34 cellular contexts compared by ENCODE assay signal in the genomic region with DNA sequence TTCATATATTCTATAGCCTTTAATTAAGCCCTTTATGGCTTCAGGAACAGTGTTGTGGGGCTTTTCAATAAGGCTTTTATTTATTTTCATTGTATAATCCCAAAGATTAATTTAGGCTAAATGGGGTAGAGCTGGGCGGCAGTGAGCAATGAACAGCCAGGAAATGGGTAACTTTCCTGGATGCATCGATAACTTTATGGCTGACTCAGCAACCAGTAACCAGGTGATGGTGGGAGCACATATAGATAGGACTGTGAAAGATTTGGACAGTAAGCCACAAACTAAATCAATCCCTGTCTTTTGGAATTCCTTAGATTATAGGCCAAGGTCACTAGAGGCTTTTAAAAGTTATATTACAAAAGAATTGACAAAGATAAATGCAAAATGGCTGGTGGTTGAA.
DNase-seq lines count a peak whose midpoint lies in the region; ATAC-seq, FAIRE-seq and TF ChIP-seq lines count a peak whose summit lies in the region.
"Had no signal": no experiment of that assay in that cellular context is flagged by ENCODE, and none has a peak within 500 bp of the region (broad histone marks: within the 10 kb centered on the region; RNA-seq: fewer than 3 reads in every experiment).

No MANE protein-coding gene starts in this region.

- H3K36me3 ChIP-seq in HepG2 (replicated peaks in 1 of 2; ENCODE audit: control insufficient read depth in 1 of 2, insufficient read depth in 2 of 2, low read length in 2 of 2) (no peaks in the 10 kb centered on the region), right lobe of liver (no peaks in the 10 kb centered on the region), IMR-90 (ENCODE audit: control insufficient read depth, insufficient read depth, low read length) (no peaks in the 10 kb centered on the region), K562 (ENCODE audit: control insufficient read depth, insufficient read depth, low read length) (no peaks in the 10 kb centered on the region), H7 (replicated peaks; ENCODE audit: control insufficient read depth, insufficient read depth, low read length) (no peaks in the 10 kb centered on the region)
- H3K36me3 ChIP-seq: BE2C; BLaER1; BLaER1 treated with 17β-estradiol and CSF1 and Interleukin-3, amounts not matched to agents 10 nM and 100 nM had no signal

- no peak overlapping the region for H4K5ac ChIP-seq in IMR-90 (ENCODE audit: low read depth, low read length)

- H2BK15ac ChIP-seq in IMR-90 (ENCODE audit: low read depth, low read length) = no peak overlapping the region

- H3K4me1 ChIP-seq in HepG2 (ENCODE audit: insufficient read depth, low read length) (no peaks in the 10 kb centered on the region), right lobe of liver (no peaks in the 10 kb centered on the region), A549 (no peaks in the 10 kb centered on the region), IMR-90 (ENCODE audit: control insufficient read depth, insufficient read depth, low read length) (no peaks in the 10 kb centered on the region), K562 (replicated peaks in 1 of 2; ENCODE audit: control insufficient read depth in 2 of 2, insufficient read depth in 2 of 2, low read length in 2 of 2) (no peaks in the 10 kb centered on the region)
- H3K4me1 ChIP-seq: BE2C; BLaER1; BLaER1 treated with 17β-estradiol and CSF1 and Interleukin-3, amounts not matched to agents 10 nM and 100 nM; Caco-2 had no signal

- H4K8ac ChIP-seq in IMR-90 (ENCODE audit: low read depth in 2 of 2, low read length in 2 of 2) = no peak overlapping the region

- H2AK9ac ChIP-seq in IMR-90 (replicated peaks; ENCODE audit: low read depth, low read length, poor library complexity) = no peak overlapping the region

- H3K79me2 ChIP-seq in HepG2 (ENCODE audit: insufficient read depth, low read length) (no peaks in the 10 kb centered on the region), K562 (ENCODE audit: control insufficient read depth, insufficient read depth, low read length) (no peaks in the 10 kb centered on the region)

- no peak overlapping the region for H3K23ac ChIP-seq in IMR-90 (ENCODE audit: low read depth, low read length)

- no peak for DNase-seq in HepG2 (ENCODE audit: low spot score)
- no peak for DNase-seq in right lobe of liver
- no peak for DNase-seq in A549 (ENCODE audit: low read depth in 1 of 2, low spot score in 1 of 2)
- DNase-seq in IMR-90 = no peak
- DNase-seq in K562 (ENCODE audit: extremely low read depth in 1 of 4, low spot score in 3 of 4) = no peak
- no peak for DNase-seq in frontal cortex (ENCODE audit: low spot score in 2 of 2)
- no peak for DNase-seq in HuH-7.5 (ENCODE audit: low spot score)
- DNase-seq in H7 = no peak
- DNase-seq: 8988T; ACHN; AML-193; BE2C; C1 segment of cervical spinal cord; Caco-2; Calu3; CD4-positive, alpha-beta memory T cell; CD4-positive, alpha-beta T cell; CD4-positive, CD25-positive, alpha-beta regulatory T cell; CD8-positive, alpha-beta memory T cell; CD8-positive, alpha-beta T cell; COR-L47; DMS 273 treated with DMSO at 0.1 percent for 48 hours; DMS153; DMS53; DMS79; DMS79 treated with DMSO at 0.1 percent for 48 hours; DND-41; EL had no signal

- H3K9ac ChIP-seq in HepG2 (ENCODE audit: insufficient read depth, low read depth, low read length) (no peak overlapping the region), IMR-90 (ENCODE audit: low read depth, low read length) (no peak overlapping the region), K562 (ENCODE audit: insufficient read depth in 1 of 2, low read depth in 2 of 2, low read length in 2 of 2) (no peak overlapping the region)
- H3K9ac ChIP-seq: BLaER1; BLaER1 treated with 17β-estradiol and CSF1 and Interleukin-3, amounts not matched to agents 10 nM and 100 nM had no signal

- TF ChIP-seq RAD21 in HepG2 (CRISPR knock-in tag; IDR thresholded peaks at IDR 0.05) (no peak), A549 (conservative IDR thresholded peaks at IDR 0.05 in 1 of 2, IDR thresholded peaks at IDR 0.05 in 1 of 2) (no peak), IMR-90 (IDR thresholded peaks at IDR 0.05; ENCODE audit: low read length) (no peak), K562 (CRISPR knock-in tag; conservative IDR thresholded peaks at IDR 0.05 in 1 of 2, IDR thresholded peaks at IDR 0.05 in 1 of 2) (no peak)

- WGBS in HepG2 (ENCODE audit: low lambda C conversion rate) = 37% methylated on average over 2 of the region's 2 CpGs
- 81% methylated on average over 2 of the region's 2 CpGs for WGBS in right lobe of liver (ENCODE audit: insufficient coverage, low coverage, low lambda C conversion rate, missing lambda C conversion rate)
- WGBS in A549 (ENCODE audit: missing lambda C conversion rate) = 15% methylated on average over 2 of the region's 2 CpGs
- no CpG with 5 or more reads among the region's 2 CpGs for WGBS in IMR-90 (ENCODE audit: extremely low coverage in 2 of 2, insufficient read length in 1 of 2), 2 experiments
- 0% methylated on average over 2 of the region's 2 CpGs for WGBS in K562 (ENCODE audit: insufficient coverage, low coverage, missing lambda C conversion rate)

- in situ Hi-C loops in HepG2 (cut with HindIII; ENCODE audit: extremely low pct_ligation_motif_present, low pct_unique_long_range_greater_than_20kb) (loop anchor here (25.0 kb wide), 1 partner anchor 111 kb away; no protein-coding TSS in a partner anchor), IMR-90 (cut with MboI; ENCODE audit: low sequenced_read_pairs) (no loop called here), K562 (cut with MboI) (no loop called here)

- no peak overlapping the region for H3K56ac ChIP-seq in IMR-90 (ENCODE audit: extremely low read depth, insufficient read depth, low read length)

- H2BK20ac ChIP-seq in IMR-90 (ENCODE audit: low read depth, low read length) = no peak overlapping the region

- H3K79me1 ChIP-seq in IMR-90 (ENCODE audit: low read depth in 1 of 2, low read length in 2 of 2) = no peaks in the 10 kb centered on the region

- TF ChIP-seq POLR2A in HepG2 (IDR thresholded peaks at IDR 0.05; ENCODE audit: insufficient read depth in 1 of 2, low read depth in 2 of 2, low read length in 2 of 2) = no peak
- TF ChIP-seq POLR2A in right lobe of liver (IDR thresholded peaks at IDR 0.05) = no peak
- no peak for TF ChIP-seq POLR2A in A549 (IDR thresholded peaks at IDR 0.05; ENCODE audit: low read length)
- TF ChIP-seq POLR2A in IMR-90 (IDR thresholded peaks at IDR 0.05; ENCODE audit: low read depth, low read length) = no peak
- TF ChIP-seq POLR2A in K562 (conservative IDR thresholded peaks at IDR 0.05) = no peak

- TF ChIP-seq EP300 in HepG2 (IDR thresholded peaks at IDR 0.05; ENCODE audit: low read depth in 2 of 2, low read length in 2 of 2) = no peak
- TF ChIP-seq EP300 in HepG2 (CRISPR knock-in tag; IDR thresholded peaks at IDR 0.05; ENCODE audit: borderline replicate concordance) = no peak
- TF ChIP-seq EP300 in A549 (IDR thresholded peaks at IDR 0.05) = no peak
- TF ChIP-seq EP300 in K562 (IDR thresholded peaks at IDR 0.05; ENCODE audit: low read length) = no peak

- POLR2A ChIA-PET in HepG2 (lab: Yijun Ruan, JAX) (no interaction called here), A549 (lab: Yijun Ruan, JAX) (no interaction called here), IMR-90 (lab: Charles Lee; ENCODE audit: unreplicated experiment) (no interaction called here), K562 (lab: Yijun Ruan, JAX) (no interaction called here)

- H3K9me1 ChIP-seq in IMR-90 (ENCODE audit: insufficient read depth, low read length) = no peaks in the 10 kb centered on the region
- no peaks in the 10 kb centered on the region for H3K9me1 ChIP-seq in K562 (ENCODE audit: control insufficient read depth, insufficient read depth, low read length)

- H3K4me3 ChIP-seq in HepG2 (replicated peaks in 1 of 3; ENCODE audit: insufficient read depth in 1 of 3, low read depth in 2 of 3, low read length in 3 of 3) = no peak overlapping the region
- H3K4me3 ChIP-seq in right lobe of liver = no peak overlapping the region
- H3K4me3 ChIP-seq in A549 = no peak overlapping the region
- H3K4me3 ChIP-seq in IMR-90 (ENCODE audit: insufficient read depth, low read depth, low read length) = no peak overlapping the region
- H3K4me3 ChIP-seq in K562 = no peak overlapping the region
- H3K4me3 ChIP-seq in H7 (ENCODE audit: insufficient read depth, low read depth, low read length) = no peak overlapping the region
- H3K4me3 ChIP-seq: BLaER1; BLaER1 treated with 17β-estradiol and CSF1 and Interleukin-3, amounts not matched to agents 10 nM and 100 nM had no signal

- TF ChIP-seq CTCF in HepG2 (CRISPR knock-in tag; IDR thresholded peaks at IDR 0.05) (no peak), right lobe of liver (IDR thresholded peaks at IDR 0.05) (no peak), A549 (IDR thresholded peaks at IDR 0.05) (no peak), IMR-90 (conservative IDR thresholded peaks at IDR 0.05; ENCODE audit: low read depth, low read length) (no peak), K562 (IDR thresholded peaks at IDR 0.05 in 2 of 3, conservative IDR thresholded peaks at IDR 0.05 in 1 of 3; ENCODE audit: insufficient read depth in 2 of 3, low read depth in 1 of 3, low read length in 3 of 3) (no peak)

- H3K18ac ChIP-seq in IMR-90 (ENCODE audit: low read depth, low read length) = no peak overlapping the region

- FAIRE-seq in HepG2 (lab: Jason Lieb, UNC) = no peak
- FAIRE-seq in A549 (lab: Jason Lieb, UNC) = no peak
- FAIRE-seq in K562 (lab: Jason Lieb, UNC) = no peak
- no peak for FAIRE-seq in frontal cortex (lab: Jason Lieb, UNC)
- FAIRE-seq: A204.1, D721Med had no signal

- dilution Hi-C loops in IMR-90 (cut with HindIII; ENCODE audit: low sequenced_read_pairs, unreplicated experiment) = no loop called here

- ATAC-seq in HepG2 (no peak), right lobe of liver (no peak), A549 (no peak), IMR-90 (ENCODE audit: low read depth) (no peak), K562 (no peak)
- ATAC-seq: CD8-positive, alpha-beta T cell had no signal

- H3K14ac ChIP-seq in IMR-90 (replicated peaks; ENCODE audit: low read depth, low read length) = no peak overlapping the region

- no peak overlapping the region for H3K4ac ChIP-seq in IMR-90 (ENCODE audit: low read depth, low read length)

- H2AFZ ChIP-seq in HepG2 (ENCODE audit: low read length) = no peak overlapping the region
- no peak overlapping the region for H2AFZ ChIP-seq in IMR-90 (replicated peaks; ENCODE audit: low read length, poor library complexity)
- no peak overlapping the region for H2AFZ ChIP-seq in K562 (ENCODE audit: low read depth, low read length)

- CTCF ChIA-PET in HepG2 (lab: Yijun Ruan, JAX; ENCODE audit: low intra/inter-chr PET ratio, low total read pairs) (no interaction called here), A549 (lab: Yijun Ruan, JAX) (no interaction called here), IMR-90 (lab: Yijun Ruan, JAX) (interaction anchor here (0.6 kb wide), 1 partner anchor 17 kb away, joined by 3 read pairs; no protein-coding TSS in a partner anchor), K562 (lab: Yijun Ruan, JAX; ENCODE audit: low intra/inter-chr PET ratio) (no interaction called here)

- H3K9me3 ChIP-seq in HepG2 (ENCODE audit: low read length) = no peaks in the 10 kb centered on the region
- no peaks in the 10 kb centered on the region for H3K9me3 ChIP-seq in right lobe of liver
- no peaks in the 10 kb centered on the region for H3K9me3 ChIP-seq in A549
- H3K9me3 ChIP-seq in IMR-90 (ENCODE audit: control insufficient read depth, insufficient read depth, low read length) = no peaks in the 10 kb centered on the region; the same call in 1 of the 2 replicates
- H3K9me3 ChIP-seq in K562 (replicated peaks; ENCODE audit: control insufficient read depth, insufficient read depth, low read depth, low read length) = no peaks in the 10 kb centered on the region; the same call in 1 of the 2 replicates
- H3K9me3 ChIP-seq: BE2C, BLaER1, Caco-2 had no signal

- H3K27me3 ChIP-seq in HepG2 (ENCODE audit: control insufficient read depth in 1 of 2, insufficient read depth in 2 of 2, low read length in 2 of 2) (no peaks in the 10 kb centered on the region), right lobe of liver (no peaks in the 10 kb centered on the region), IMR-90 (ENCODE audit: control insufficient read depth, insufficient read depth, low read length) (no peaks in the 10 kb centered on the region), K562 (ENCODE audit: control insufficient read depth in 2 of 2, insufficient read depth in 2 of 2, low read length in 2 of 2) (no peaks in the 10 kb centered on the region), H7 (ENCODE audit: control insufficient read depth, insufficient read depth, low read length) (no peaks in the 10 kb centered on the region)
- H3K27me3 ChIP-seq: BE2C; BLaER1; BLaER1 treated with 17β-estradiol and CSF1 and Interleukin-3, amounts not matched to agents 10 nM and 100 nM had no signal

- intact Hi-C loops in HepG2 (cut with micrococcal nuclease; ENCODE audit: unreplicated experiment) = no loop called here
- intact Hi-C loops in right lobe of liver (cut with DNase I) = no loop called here
- intact Hi-C loops in IMR-90 (cut with micrococcal nuclease) = no loop called here
- intact Hi-C loops in K562 (cut with micrococcal nuclease) = no loop called here

- BruUV-seq in HepG2 (replicated peaks; lab: Mats Ljungman, UMichigan) (no TSS peak), IMR-90 (replicated peaks; lab: Mats Ljungman, UMichigan) (no TSS peak), K562 (replicated peaks; lab: Mats Ljungman, UMichigan) (no TSS peak)

- H2AK5ac ChIP-seq in IMR-90 (ENCODE audit: low read depth, low read length) = no peak overlapping the region

- no peak overlapping the region for H2BK120ac ChIP-seq in IMR-90 (ENCODE audit: low read depth, low read length)

- no peak overlapping the region for H2BK5ac ChIP-seq in IMR-90 (ENCODE audit: low read depth, low read length, poor library complexity, severe bottlenecking)

- H4K20me1 ChIP-seq in HepG2 (ENCODE audit: insufficient read depth, low read length) (no peaks in the 10 kb centered on the region), IMR-90 (ENCODE audit: insufficient read depth, low read length) (no peaks in the 10 kb centered on the region), K562 (replicated peaks; ENCODE audit: control insufficient read depth, insufficient read depth, low read length) (no peaks in the 10 kb centered on the region)
- H4K20me1 ChIP-seq: BLaER1; BLaER1 treated with 17β-estradiol and CSF1 and Interleukin-3, amounts not matched to agents 10 nM and 100 nM had no signal

- H3K4me2 ChIP-seq in HepG2 (ENCODE audit: low read depth, low read length) (no peak overlapping the region), A549 (no peak overlapping the region), IMR-90 (ENCODE audit: low read depth, low read length) (no peak overlapping the region), K562 (ENCODE audit: insufficient read depth, low read length) (no peak overlapping the region)
- H3K4me2 ChIP-seq: BLaER1; BLaER1 treated with 17β-estradiol and CSF1 and Interleukin-3, amounts not matched to agents 10 nM and 100 nM had no signal

- no peak overlapping the region for H4K91ac ChIP-seq in IMR-90 (ENCODE audit: insufficient read depth, low read depth, low read length)

- no peak overlapping the region for H3K27ac ChIP-seq in HepG2 (ENCODE audit: extremely low read length, insufficient read depth, low read length)
- H3K27ac ChIP-seq in right lobe of liver = no peak overlapping the region
- H3K27ac ChIP-seq in A549 = no peak overlapping the region
- no peak overlapping the region for H3K27ac ChIP-seq in IMR-90 (ENCODE audit: insufficient read depth, low read length)
- no peak overlapping the region for H3K27ac ChIP-seq in K562 (ENCODE audit: extremely low read depth, low read depth, low read length)
- H3K27ac ChIP-seq: 22Rv1; BLaER1; BLaER1 treated with 17β-estradiol and CSF1 and Interleukin-3, amounts not matched to agents 10 nM and 100 nM; C4-2B had no signal

Comparison
In these comparisons a context has a peak if more than half of its experiments do, and no peak if none do; other contexts are left out.
1. Of the 241 proteins assayed by ChIP-seq in both HepG2 and K562: peak only in HepG2: MAFF and MAFK; only in K562: MAFG; in both: none; in neither: 238.